ENCODE assay signal across 8 cellular contexts in the genomic region with DNA sequence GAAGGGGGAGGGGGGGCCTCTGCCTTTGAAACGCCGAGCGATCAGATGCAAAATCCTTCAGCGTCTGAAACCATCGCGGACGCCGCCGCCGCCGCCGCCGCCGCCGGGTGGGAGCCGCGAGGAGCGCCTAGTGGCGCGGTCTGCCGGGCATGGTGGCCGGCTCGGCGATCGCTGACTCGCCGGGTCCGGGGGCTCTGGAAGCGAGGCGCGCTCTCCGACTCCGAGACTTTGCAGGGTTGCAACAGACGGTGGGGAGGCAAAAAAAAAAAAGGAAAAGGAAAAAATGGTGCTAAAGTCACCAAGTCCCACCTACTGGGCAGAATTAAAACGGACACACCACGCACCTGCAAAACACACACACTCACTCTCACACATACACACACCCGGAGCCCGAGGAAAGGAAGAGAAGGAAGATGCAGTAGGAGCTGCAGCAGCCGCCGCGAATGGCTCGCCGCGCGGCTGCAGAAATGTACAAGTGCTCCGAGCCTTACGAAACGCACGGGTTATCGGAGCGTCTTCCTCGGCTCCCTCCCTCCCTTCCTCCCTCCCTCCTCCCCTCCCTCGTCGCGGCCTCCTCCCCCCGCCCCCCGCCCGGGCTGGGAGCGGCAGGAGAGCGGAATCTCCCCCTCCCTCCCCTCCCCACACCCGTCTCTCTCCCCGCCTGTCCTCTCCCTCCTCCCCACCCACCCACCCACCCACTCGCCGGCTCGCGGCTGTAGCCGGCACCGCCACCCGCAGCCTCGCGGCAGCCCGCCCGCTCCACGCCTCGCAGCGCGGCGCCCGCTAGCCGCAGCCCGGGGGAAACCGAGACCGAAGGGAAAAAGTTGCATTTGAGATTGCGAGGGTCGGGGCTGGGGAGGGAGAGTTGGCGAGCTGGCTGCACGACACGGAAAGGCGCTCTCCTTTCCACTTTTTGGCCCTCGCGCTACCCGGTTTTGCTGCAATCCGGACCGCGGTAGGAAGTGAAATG. TPM values are rescaled to one million over a fixed set of nuclear protein-coding genes. Genes with fewer than 3 reads are reported as not detected.
A peak's percentile ranks its signal among the peaks of the same experiment; 100 is the strongest.
DNase-seq lines count a peak whose midpoint lies in the region; ATAC-seq, FAIRE-seq and TF ChIP-seq lines count a peak whose summit lies in the region.

A gene (minus strand): TSS at position 479 of the 970 bp plus-strand sequence. CDS start 586 bp downstream, outside the sequence.

- H3K9me3 Mint-ChIP-seq in activated T-cell treated with anti-CD3 and anti-CD28 coated beads, Interleukin-2, amount 50 U/mL, for 24 hours = no peaks in the 10 kb centered on the region
- H3K9me3 Mint-ChIP-seq in activated B cell treated with CpG ODN at 0.5 μM for 24 hours = no peaks in the 10 kb centered on the region

- POLR2A ChIA-PET in activated B cell treated with CpG ODN at 0.5 μM for 24 hours (lab: Charles Lee) = no interaction called here

- H3K4me1 Mint-ChIP-seq in activated T-cell treated with anti-CD3 and anti-CD28 coated beads, Interleukin-2, amount 50 U/mL, for 24 hours (ENCODE audit: low read depth) = peaks cover 29% of the 10 kb centered on the region
- H3K4me1 Mint-ChIP-seq in activated B cell treated with CpG ODN at 0.5 μM for 24 hours = peaks cover 20% of the 10 kb centered on the region

- peak within 1 kb of the TSS; percentile 81 for H3K4me3 Mint-ChIP-seq in activated T-cell treated with anti-CD3 and anti-CD28 coated beads, Interleukin-2, amount 50 U/mL, for 24 hours
- peak within 1 kb of the TSS; percentile 68 for H3K4me3 Mint-ChIP-seq in activated B cell treated with CpG ODN at 0.5 μM for 24 hours

- ATAC-seq in activated B cell treated with CpG ODN at 0.5 μM for 24 hours (ENCODE audit: low read depth) = no peak
- peak; percentile 44 for ATAC-seq in left ventricle myocardium superior
- no peak for ATAC-seq in HG03521 (IDR thresholded peaks at IDR 0.05; ENCODE audit: unreplicated experiment)
- ATAC-seq in HG02973 (IDR thresholded peaks at IDR 0.05; ENCODE audit: unreplicated experiment) = no peak

- no peak for DNase-seq in activated T-cell treated with anti-CD3 and anti-CD28 coated beads, Interleukin-2, amount 50 U/mL, for 24 hours
- DNase-seq in activated T-cell treated with anti-CD3 and anti-CD28 coated beads for 4 hours (no peak), activated B cell treated with CpG ODN at 0.5 μM for 24 hours (no peak), left ventricle myocardium superior (no peak), retina (peak; percentile 80), urothelium cell line (ENCODE audit: low spot score) (no peak)

- intact Hi-C loops in activated B cell treated with CpG ODN at 0.5 μM for 24 hours (cut with micrococcal nuclease) (no loop called here), left ventricle myocardium superior (cut with micrococcal nuclease) (no loop called here)

- no peak for TF ChIP-seq CTCF in activated B cell treated with CpG ODN at 0.5 μM for 24 hours (IDR thresholded peaks at IDR 0.05)

- CTCF ChIA-PET in activated B cell treated with CpG ODN at 0.5 μM for 24 hours (lab: Charles Lee) = no interaction called here

- FAIRE-seq in urothelium cell line (lab: Jason Lieb, UNC) = no peak

- H3K36me3 Mint-ChIP-seq in activated T-cell treated with anti-CD3 and anti-CD28 coated beads, Interleukin-2, amount 50 U/mL, for 24 hours (ENCODE audit: low read depth) = no peaks in the 10 kb centered on the region
- no peaks in the 10 kb centered on the region for H3K36me3 Mint-ChIP-seq in activated B cell treated with CpG ODN at 0.5 μM for 24 hours (ENCODE audit: low read depth)

- peaks cover 85% of the 10 kb centered on the region for H3K27me3 Mint-ChIP-seq in activated T-cell treated with anti-CD3 and anti-CD28 coated beads, Interleukin-2, amount 50 U/mL, for 24 hours
- peaks cover 69% of the 10 kb centered on the region for H3K27me3 Mint-ChIP-seq in activated B cell treated with CpG ODN at 0.5 μM for 24 hours

- peak within 1 kb of the TSS; percentile 75 for H3K27ac Mint-ChIP-seq in activated T-cell treated with anti-CD3 and anti-CD28 coated beads, Interleukin-2, amount 50 U/mL, for 24 hours
- no peak within 1 kb of the TSS for H3K27ac Mint-ChIP-seq in activated B cell treated with CpG ODN at 0.5 μM for 24 hours

RNA-seq across cellular contexts. Expression of the gene that starts here (rescaled TPM):
- total RNA-seq in activated B cell treated with CpG ODN at 0.5 μM for 24 hours (not detected in 2 replicates), left ventricle myocardium superior (4.0 TPM)
